In genomic region chr17:918102-918740, GRCh38 we compare ENCODE assay signal across 12 cellular contexts.
A peak's percentile ranks its signal among the peaks of the same experiment; 100 is the strongest.
DNase-seq lines count a peak whose midpoint lies in the region; ATAC-seq and TF ChIP-seq lines count a peak whose summit lies in the region.
"Had no signal": no experiment of that assay in that cellular context is flagged by ENCODE, and none has a peak within 500 bp of the region (broad histone marks: within the 10 kb centered on the region; RNA-seq: fewer than 3 reads in every experiment).

No MANE protein-coding gene starts in this region.

- 0 out of 2 replicates have a peak overlapping the region, but pooled peaks have one; percentile 1 for H3K4me3 ChIP-seq in ACC112 (ENCODE audit: low read depth, low read length)
- H3K4me3 ChIP-seq in prostate gland: no peak overlapping the region
- no peak overlapping the region for H3K4me3 ChIP-seq in CD4-positive, alpha-beta memory T cell (ENCODE audit: low read length in 2 of 2)
- no peak overlapping the region for H3K4me3 ChIP-seq in Karpas-422 (ENCODE audit: low read length)

- no peaks in the 10 kb centered on the region for H4K20me1 ChIP-seq in Karpas-422 (ENCODE audit: insufficient read depth, low read depth, low read length)

- H3K9me2 ChIP-seq in Karpas-422 (replicated peaks; ENCODE audit: insufficient read depth, low read length): no peaks in the 10 kb centered on the region

- no peak overlapping the region for H3K4me2 ChIP-seq in Karpas-422 (ENCODE audit: low read depth, low read length, poor library complexity, severe bottlenecking)

- H3K27ac Mint-ChIP-seq in CD4-positive, alpha-beta memory T cell: no peak overlapping the region
- H3K27ac Mint-ChIP-seq: activated naive CD4-positive, alpha-beta T cell treated with anti-CD3 and anti-CD28 coated beads, Interleukin-2, amount 50 U/mL, for 24 hours had no signal

- TF ChIP-seq CTCF in RWPE1 (conservative IDR thresholded peaks at IDR 0.05; ENCODE audit: low read depth): no peak
- TF ChIP-seq CTCF in prostate gland (IDR thresholded peaks at IDR 0.05): no peak

- H3K4me1 ChIP-seq in ACC112 (ENCODE audit: control insufficient read depth, insufficient read depth, low read length, unreplicated experiment): peaks cover 7% of the 10 kb centered on the region
- H3K4me1 ChIP-seq in prostate gland (replicated peaks): peaks cover 4% of the 10 kb centered on the region
- H3K4me1 ChIP-seq in CD4-positive, alpha-beta memory T cell (ENCODE audit: insufficient read depth, low read length): no peaks in the 10 kb centered on the region
- H3K4me1 ChIP-seq in Karpas-422 (ENCODE audit: low read length): no peaks in the 10 kb centered on the region

- intact Hi-C loops in left ventricle myocardium superior (cut with micrococcal nuclease) (no loop called here), prostate gland (cut with DNase I) (no loop called here)
- intact Hi-C loops in CD4-positive, alpha-beta memory T cell (cut with micrococcal nuclease): no loop called here

- H3K36me3 ChIP-seq in ACC112 (ENCODE audit: insufficient read depth, low read length) (peaks cover 3% of the 10 kb centered on the region; the same call in 1 of the 2 replicates), prostate gland (no peaks in the 10 kb centered on the region), Karpas-422 (ENCODE audit: insufficient read depth, low read length) (no peaks in the 10 kb centered on the region)
- H3K36me3 ChIP-seq in CD4-positive, alpha-beta memory T cell (ENCODE audit: insufficient read depth, low read length): no peaks in the 10 kb centered on the region

- CTCF ChIA-PET in RWPE1 (lab: Yijun Ruan, JAX): no interaction called here
- CTCF ChIA-PET in CD4-positive, alpha-beta memory T cell (lab: Charles Lee; ENCODE audit: partially characterized antibody): no interaction called here

- H3K79me2 ChIP-seq in ACC112 (ENCODE audit: control insufficient read depth, insufficient read depth, low read length, unreplicated experiment) (peaks cover 16% of the 10 kb centered on the region), Karpas-422 (ENCODE audit: low read length) (no peaks in the 10 kb centered on the region)

- no peaks in the 10 kb centered on the region for H3K9me3 Mint-ChIP-seq in CD4-positive, alpha-beta memory T cell
- H3K9me3 Mint-ChIP-seq: activated naive CD4-positive, alpha-beta T cell treated with anti-CD3 and anti-CD28 coated beads, Interleukin-2, amount 50 U/mL, for 24 hours had no signal

- H3K4me1 Mint-ChIP-seq in CD4-positive, alpha-beta memory T cell: no peaks in the 10 kb centered on the region
- H3K4me1 Mint-ChIP-seq: activated naive CD4-positive, alpha-beta T cell treated with anti-CD3 and anti-CD28 coated beads, Interleukin-2, amount 50 U/mL, for 24 hours had no signal

- H3K27me3 ChIP-seq in ACC112 (ENCODE audit: insufficient read depth, low read length): no peaks in the 10 kb centered on the region
- H3K27me3 ChIP-seq in prostate gland (replicated peaks; ENCODE audit: insufficient read depth): no peaks in the 10 kb centered on the region
- no peaks in the 10 kb centered on the region for H3K27me3 ChIP-seq in CD4-positive, alpha-beta memory T cell (ENCODE audit: insufficient read depth, low read length)
- no peaks in the 10 kb centered on the region for H3K27me3 ChIP-seq in Karpas-422 (ENCODE audit: low read length)

- no peak overlapping the region for H2AFZ ChIP-seq in ACC112 (ENCODE audit: low read length, unreplicated experiment)
- no peak overlapping the region for H2AFZ ChIP-seq in Karpas-422 (ENCODE audit: low read length)

- TF ChIP-seq POLR2A in prostate gland (IDR thresholded peaks at IDR 0.05): no peak

- DNase-seq in RWPE1 (ENCODE audit: low spot score) (no peak), left ventricle myocardium superior (peak; percentile 26), prostate gland (ENCODE audit: low spot score) (no peak), Karpas-422 (no peak), NCI-H2029 (lab: John Stamatoyannopoulos, UW) (no peak)
- no peak for DNase-seq in CD4-positive, alpha-beta memory T cell
- DNase-seq: caudate nucleus, NCI-H187 treated with DMSO at 0.1 percent for 48 hours, T1000 had no signal

- WGBS in prostate gland: 72% methylated on average over 26 of the region's 26 CpGs

- H3K27me3 Mint-ChIP-seq in CD4-positive, alpha-beta memory T cell: peaks cover 15 to 23% of the 10 kb centered on the region in 2 donors

- ATAC-seq in left ventricle myocardium superior (peak; percentile 22), HG03342 (IDR thresholded peaks at IDR 0.05; ENCODE audit: unreplicated experiment) (no peak)

- H3K27ac ChIP-seq in ACC112 (ENCODE audit: low read depth, low read length) (no peak overlapping the region), RWPE1 (peak overlapping the region; percentile 98), prostate gland (peak overlapping the region; percentile 45 to 55), Karpas-422 (ENCODE audit: low read length) (no peak overlapping the region)
- no peak overlapping the region for H3K27ac ChIP-seq in CD4-positive, alpha-beta memory T cell (ENCODE audit: low read depth, low read length)

- no peak overlapping the region for H3K4me3 Mint-ChIP-seq in CD4-positive, alpha-beta memory T cell
- H3K4me3 Mint-ChIP-seq: activated naive CD4-positive, alpha-beta T cell treated with anti-CD3 and anti-CD28 coated beads, Interleukin-2, amount 50 U/mL, for 24 hours had no signal

- POLR2A ChIA-PET in RWPE1 (lab: Yijun Ruan, JAX; ENCODE audit: low non-redundant PET): no interaction called here
- POLR2A ChIA-PET in CD4-positive, alpha-beta memory T cell (lab: Charles Lee; ENCODE audit: partially characterized antibody): no interaction called here

- H3K9ac ChIP-seq in Karpas-422 (ENCODE audit: low read length): no peak overlapping the region

- H3K9me3 ChIP-seq in prostate gland (no peaks in the 10 kb centered on the region), Karpas-422 (ENCODE audit: low read length) (no peaks in the 10 kb centered on the region)
- H3K9me3 ChIP-seq in CD4-positive, alpha-beta memory T cell (ENCODE audit: control insufficient read depth in 1 of 2, low read length in 2 of 2): no peaks in the 10 kb centered on the region

- no peaks in the 10 kb centered on the region for H3K36me3 Mint-ChIP-seq in CD4-positive, alpha-beta memory T cell
- H3K36me3 Mint-ChIP-seq: activated naive CD4-positive, alpha-beta T cell treated with anti-CD3 and anti-CD28 coated beads, Interleukin-2, amount 50 U/mL, for 24 hours had no signal

Comparison
In these comparisons a context has a peak if more than half of its experiments do, and no peak if none do; other contexts are left out.
1. H3K27ac ChIP-seq: peak in RWPE1 (single experiment) and prostate gland (2 of 2); none in ACC112 (single experiment), CD4-positive, alpha-beta memory T cell (single experiment) and Karpas-422 (single experiment).